In the genomic region with DNA sequence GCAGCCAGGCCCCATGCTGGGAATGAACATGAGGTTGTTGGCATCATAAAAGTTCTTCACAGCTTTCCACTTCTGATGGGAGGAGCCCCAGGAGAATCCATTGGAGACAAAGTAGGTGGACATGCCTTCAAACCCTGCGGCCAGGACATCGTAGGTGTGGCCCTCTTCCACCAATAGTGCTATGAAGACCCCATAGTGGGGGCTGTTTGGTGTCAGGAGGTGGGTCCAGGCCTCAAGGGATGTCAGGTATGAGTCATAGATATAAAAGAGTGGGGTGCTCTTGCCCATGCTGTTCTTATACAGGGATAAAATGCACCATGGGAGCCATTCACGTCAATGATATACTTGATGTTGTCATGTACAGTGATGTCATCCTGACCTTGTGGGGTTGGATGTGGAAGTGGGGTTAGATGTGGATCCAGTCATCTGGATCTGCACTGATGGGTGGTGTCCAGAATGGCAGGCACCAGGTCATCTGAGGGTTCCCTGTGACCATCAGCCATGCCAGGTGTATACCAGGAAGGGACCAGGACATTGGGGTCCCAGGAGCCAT, we compare ENCODE assay signal across 21 cellular contexts. TPM values are rescaled to one million over a fixed set of nuclear protein-coding genes. Genes with fewer than 3 reads are reported as not detected.
A peak's percentile ranks its signal among the peaks of the same experiment; 100 is the strongest.
DNase-seq lines count a peak whose midpoint lies in the region; ATAC-seq and TF ChIP-seq lines count a peak whose summit lies in the region.
"Had no signal": no experiment of that assay in that cellular context is flagged by ENCODE, and none has a peak within 500 bp of the region (broad histone marks: within the 10 kb centered on the region; RNA-seq: fewer than 3 reads in every experiment).

No MANE protein-coding gene starts in this region.

- CTCF ChIA-PET in HEK293 (lab: Yijun Ruan, JAX) (interaction anchor here (0.7 to 0.8 kb wide), 2 partner anchors 10 to 164 kb away, joined by 3 read pairs; no protein-coding TSS in a partner anchor), Calu3 (lab: Charles Lee) (no interaction called here)

- H3K9me3 ChIP-seq in HEK293 (ENCODE audit: control insufficient read depth, insufficient read depth, low read depth, low read length): no peaks in the 10 kb centered on the region
- H3K9me3 ChIP-seq: A549; BE2C; BLaER1 treated with 17β-estradiol and CSF1 and Interleukin-3, amounts not matched to agents 10 nM and 100 nM; HAP-1 had no signal

- peaks cover 0 to 2% of the 10 kb centered on the region in 2 donors for H3K36me3 Mint-ChIP-seq in activated T-cell treated with anti-CD3 and anti-CD28 coated beads, Interleukin-2, amount 50 U/mL, for 72 hours (ENCODE audit: insufficient read depth in 2 of 2)
- H3K36me3 Mint-ChIP-seq in stimulated activated effector memory CD8-positive, alpha-beta T cell treated with anti-CD3 and anti-CD28 coated beads, Interleukin-12 subunit alpha, Interleukin-12 subunit beta, amount 100 ng/mL, for 72 hours: peaks cover 23% of the 10 kb centered on the region
- H3K36me3 Mint-ChIP-seq in Calu3 (ENCODE audit: insufficient read depth, unreplicated experiment): peaks cover 8% of the 10 kb centered on the region

- H3K27me3 ChIP-seq in dorsolateral prefrontal cortex: no peaks in the 10 kb centered on the region
- H3K27me3 ChIP-seq: BE2C; BLaER1 treated with 17β-estradiol and CSF1 and Interleukin-3, amounts not matched to agents 10 nM and 100 nM had no signal

- intact Hi-C loops in Calu3 (cut with micrococcal nuclease; ENCODE audit: unreplicated experiment): no loop called here
- intact Hi-C loops in dorsolateral prefrontal cortex (cut with DNase I): no loop called here

- no peak overlapping the region for H3K4me3 Mint-ChIP-seq in activated T-cell treated with anti-CD3 and anti-CD28 coated beads, Interleukin-2, amount 50 U/mL, for 72 hours
- no peak overlapping the region for H3K4me3 Mint-ChIP-seq in stimulated activated effector memory CD8-positive, alpha-beta T cell treated with anti-CD3 and anti-CD28 coated beads, Interleukin-12 subunit alpha, Interleukin-12 subunit beta, amount 100 ng/mL, for 72 hours
- no peak overlapping the region for H3K4me3 Mint-ChIP-seq in Calu3 (ENCODE audit: low read depth, unreplicated experiment)
- H3K4me3 Mint-ChIP-seq: CD14-positive monocyte; CD4-positive, alpha-beta T cell; CD8-positive, alpha-beta memory T cell had no signal

- no peak overlapping the region for H3K27ac ChIP-seq in HEK293 (ENCODE audit: extremely low read depth, low read depth, low read length)
- H3K27ac ChIP-seq in dorsolateral prefrontal cortex: no peak overlapping the region
- H3K27ac ChIP-seq: A549; BLaER1 treated with 17β-estradiol and CSF1 and Interleukin-3, amounts not matched to agents 10 nM and 100 nM had no signal

- POLR2A ChIA-PET in HEK293 (lab: Yijun Ruan, JAX): no interaction called here

- H3K4me1 Mint-ChIP-seq in activated T-cell treated with anti-CD3 and anti-CD28 coated beads, Interleukin-2, amount 50 U/mL, for 72 hours (ENCODE audit: low read depth): no peaks in the 10 kb centered on the region
- H3K4me1 Mint-ChIP-seq in stimulated activated effector memory CD8-positive, alpha-beta T cell treated with anti-CD3 and anti-CD28 coated beads, Interleukin-12 subunit alpha, Interleukin-12 subunit beta, amount 100 ng/mL, for 72 hours: no peaks in the 10 kb centered on the region
- no peaks in the 10 kb centered on the region for H3K4me1 Mint-ChIP-seq in Calu3 (ENCODE audit: low read depth, unreplicated experiment)
- H3K4me1 Mint-ChIP-seq: CD8-positive, alpha-beta memory T cell had no signal

- peaks cover 0 to 6% of the 10 kb centered on the region in 2 experiments; a peak in 1 of 3 replicates for H3K36me3 ChIP-seq in HEK293 (ENCODE audit: control insufficient read depth in 2 of 2, insufficient read depth in 1 of 2, low read length in 2 of 2)
- H3K36me3 ChIP-seq: BE2C, HAP-1 had no signal

- BruUV-seq in Calu3 (replicated peaks; lab: Mats Ljungman, UMichigan): no TSS peak

- peak; percentile 13 to 35 for ATAC-seq in activated T-cell treated with anti-CD3 and anti-CD28 coated beads, Interleukin-2, amount 50 U/mL, for 72 hours (replicated peaks in 1 of 2)
- ATAC-seq in stimulated activated effector memory CD8-positive, alpha-beta T cell treated with anti-CD3 and anti-CD28 coated beads, Interleukin-12 subunit alpha, Interleukin-12 subunit beta, amount 100 ng/mL, for 72 hours: peak; percentile 34
- ATAC-seq: A549 had no signal

- H3K27me3 Mint-ChIP-seq in activated T-cell treated with anti-CD3 and anti-CD28 coated beads, Interleukin-2, amount 50 U/mL, for 72 hours (ENCODE audit: low read depth): no peaks in the 10 kb centered on the region
- no peaks in the 10 kb centered on the region for H3K27me3 Mint-ChIP-seq in Calu3 (ENCODE audit: unreplicated experiment)
- H3K27me3 Mint-ChIP-seq: CD4-positive, alpha-beta T cell; CD8-positive, alpha-beta memory T cell had no signal

- H3K27ac Mint-ChIP-seq in activated T-cell treated with anti-CD3 and anti-CD28 coated beads, Interleukin-2, amount 50 U/mL, for 72 hours: no peak overlapping the region
- H3K27ac Mint-ChIP-seq in stimulated activated effector memory CD8-positive, alpha-beta T cell treated with anti-CD3 and anti-CD28 coated beads, Interleukin-12 subunit alpha, Interleukin-12 subunit beta, amount 100 ng/mL, for 72 hours: peak overlapping the region; percentile 54
- no peak overlapping the region for H3K27ac Mint-ChIP-seq in Calu3 (ENCODE audit: unreplicated experiment)
- H3K27ac Mint-ChIP-seq: CD4-positive, alpha-beta T cell had no signal

- no peaks in the 10 kb centered on the region for H3K4me1 ChIP-seq in HEK293 (ENCODE audit: control insufficient read depth, insufficient read depth, low read length)
- H3K4me1 ChIP-seq: A549, BE2C had no signal

- H3K4me3 ChIP-seq in HEK293 (ENCODE audit: low read depth, low read length) (no peak overlapping the region), dorsolateral prefrontal cortex (no peak overlapping the region)
- H3K4me3 ChIP-seq: A549; BLaER1 treated with 17β-estradiol and CSF1 and Interleukin-3, amounts not matched to agents 10 nM and 100 nM; HAP-1 had no signal

- H3K9me3 Mint-ChIP-seq in activated T-cell treated with anti-CD3 and anti-CD28 coated beads, Interleukin-2, amount 50 U/mL, for 72 hours: no peaks in the 10 kb centered on the region
- H3K9me3 Mint-ChIP-seq in stimulated activated effector memory CD8-positive, alpha-beta T cell treated with anti-CD3 and anti-CD28 coated beads, Interleukin-12 subunit alpha, Interleukin-12 subunit beta, amount 100 ng/mL, for 72 hours: no peaks in the 10 kb centered on the region
- no peaks in the 10 kb centered on the region for H3K9me3 Mint-ChIP-seq in Calu3 (ENCODE audit: low read depth, unreplicated experiment)
- H3K9me3 Mint-ChIP-seq: CD14-positive monocyte; CD4-positive, alpha-beta T cell; CD8-positive, alpha-beta memory T cell had no signal

- TF ChIP-seq CTCF in HEK293 (tag by site-specific recombination; IDR thresholded peaks at IDR 0.05) (no peak), Calu3 (IDR thresholded peaks at IDR 0.05; ENCODE audit: unreplicated experiment) (no peak), dorsolateral prefrontal cortex (IDR thresholded peaks at IDR 0.05 in 54 of 56, conservative IDR thresholded peaks at IDR 0.05 in 2 of 56; ENCODE audit: low read depth in 1 of 56, partially characterized antibody in 56 of 56) (no peak)

- no peak for DNase-seq in activated T-cell treated with anti-CD3 and anti-CD28 coated beads, Interleukin-2, amount 50 U/mL, for 72 hours
- DNase-seq in activated T-cell treated with anti-CD3 and anti-CD28 coated beads for 4 hours (no peak), kidney tubule cell (ENCODE audit: low spot score) (peak; percentile 12), Calu3 (no peak), dorsolateral prefrontal cortex (no peak)
- DNase-seq in stimulated activated effector memory CD8-positive, alpha-beta T cell treated with anti-CD3 and anti-CD28 coated beads, Interleukin-12 subunit alpha, Interleukin-12 subunit beta, amount 100 ng/mL, for 72 hours (ENCODE audit: low spot score in 2 of 2): no peak
- DNase-seq: 8988T; ACHN; AML-193; BE2C; CD4-positive, alpha-beta T cell; CD8-positive, alpha-beta memory T cell; DMS53; DMS79 treated with DMSO at 0.1 percent for 48 hours; GF-D8; GOT3 had no signal

TF ChIP-seq in HEK293, 187 proteins besides CTCF, POLR2A, EP300 and RAD21:
- TF ChIP-seq ZNF544 (tag by site-specific recombination; IDR thresholded peaks at IDR 0.05): no peak
- TF ChIP-seq, protein P1, sequence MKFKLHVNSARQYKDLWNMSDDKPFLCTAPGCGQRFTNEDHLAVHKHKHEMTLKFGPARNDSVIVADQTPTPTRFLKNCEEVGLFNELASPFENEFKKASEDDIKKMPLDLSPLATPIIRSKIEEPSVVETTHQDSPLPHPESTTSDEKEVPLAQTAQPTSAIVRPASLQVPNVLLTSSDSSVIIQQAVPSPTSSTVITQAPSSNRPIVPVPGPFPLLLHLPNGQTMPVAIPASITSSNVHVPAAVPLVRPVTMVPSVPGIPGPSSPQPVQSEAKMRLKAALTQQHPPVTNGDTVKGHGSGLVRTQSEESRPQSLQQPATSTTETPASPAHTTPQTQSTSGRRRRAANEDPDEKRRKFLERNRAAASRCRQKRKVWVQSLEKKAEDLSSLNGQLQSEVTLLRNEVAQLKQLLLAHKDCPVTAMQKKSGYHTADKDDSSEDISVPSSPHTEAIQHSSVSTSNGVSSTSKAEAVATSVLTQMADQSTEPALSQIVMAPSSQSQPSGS (tag by site-specific recombination; IDR thresholded peaks at IDR 0.05; ENCODE audit: low read depth): 0 out of 2 replicates have a peak, but pooled peaks have one; percentile 12

RNA-seq across cellular contexts. Expression of a gene that starts 22.1 kb away (rescaled TPM):
- total RNA-seq in activated T-cell treated with anti-CD3 and anti-CD28 coated beads, Interleukin-2, amount 50 U/mL, for 72 hours: 100 to 1,000 TPM; 237 to 257 TPM
- 40.0 and 44.1 TPM in 2 replicates for total RNA-seq in Calu3 (2022)
- total RNA-seq in dorsolateral prefrontal cortex: 10 to 100 TPM in 95 of 120 experiments, 1 to 10 TPM in 25; 6.7 to 22.6 (median 12.2) TPM
